In the genomic region with DNA sequence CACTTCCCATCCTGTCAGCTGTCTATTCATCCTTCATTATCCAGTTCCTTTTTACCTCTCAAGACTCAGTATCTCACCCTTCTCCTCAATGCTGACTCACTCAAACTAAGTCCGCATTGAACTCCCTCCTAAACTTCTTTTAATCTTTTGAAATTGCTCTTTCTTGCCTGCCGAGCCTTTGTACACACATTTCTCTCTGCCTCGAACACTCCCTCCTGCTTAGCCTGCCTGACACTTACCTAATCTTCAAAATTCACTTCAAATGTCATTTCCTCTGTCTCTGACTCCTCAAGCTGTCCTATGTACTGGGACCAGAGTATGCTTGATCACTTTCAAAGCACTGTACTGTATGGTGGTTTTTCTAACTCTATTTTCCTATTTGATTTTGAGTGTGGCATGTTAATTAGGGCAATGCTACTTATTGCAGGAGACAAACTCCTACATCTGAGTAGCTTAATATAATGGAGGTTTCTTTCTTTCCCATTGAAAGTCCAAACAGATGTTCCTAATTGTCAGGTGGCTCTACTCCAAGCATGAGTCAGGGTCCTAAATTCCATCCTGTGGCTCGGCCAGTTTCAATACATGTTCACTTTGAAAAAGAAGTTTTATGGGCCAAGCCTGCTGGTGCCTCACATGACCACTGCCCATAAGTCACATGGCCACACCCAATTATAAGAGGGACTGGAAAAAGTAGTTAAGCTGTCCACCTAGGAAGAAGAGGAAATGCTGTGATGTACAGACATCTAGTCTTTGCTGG, we compare ENCODE assay signal across 11 cellular contexts.
DNase-seq lines count a peak whose midpoint lies in the region; ATAC-seq and TF ChIP-seq lines count a peak whose summit lies in the region.
"Had no signal": no experiment of that assay in that cellular context is flagged by ENCODE, and none has a peak within 500 bp of the region (broad histone marks: within the 10 kb centered on the region; RNA-seq: fewer than 3 reads in every experiment).

No MANE protein-coding gene starts in this region.

- peak; percentile 68 to 79 for ATAC-seq in right cardiac atrium
- ATAC-seq in left lobe of liver, result no peak
- ATAC-seq in GM21737 (IDR thresholded peaks at IDR 0.05; ENCODE audit: unreplicated experiment), result no peak

- no peak overlapping the region for H3K4me3 Mint-ChIP-seq in CD4-positive, alpha-beta memory T cell
- H3K4me3 Mint-ChIP-seq: activated T-helper 1 cell treated with anti-CD3 and anti-CD28 coated beads, Interleukin-12 subunit alpha, Interleukin-12 subunit beta, Interleukin-2, Interleukin-4 antibody, amounts not matched to agents 30 ng/mL and 10 ng/mL and 1 ng/mL, durations not matched to agents 14 hours and 24 hours and 36 hours had no signal

- H3K4me1 ChIP-seq in GM23248 (ENCODE audit: insufficient read depth), result peaks cover 28% of the 10 kb centered on the region
- H3K4me1 ChIP-seq in right cardiac atrium (ENCODE audit: control insufficient read depth, insufficient read depth, low read length), result no peaks in the 10 kb centered on the region
- H3K4me1 ChIP-seq in stomach, result peaks cover 0 to 20% (median 7%) of the 10 kb centered on the region in 4 donors
- no peaks in the 10 kb centered on the region for H3K4me1 ChIP-seq in CD4-positive, alpha-beta memory T cell (ENCODE audit: insufficient read depth, low read length)

- peaks cover 5 to 10% of the 10 kb centered on the region in 2 donors for H3K27me3 Mint-ChIP-seq in CD4-positive, alpha-beta memory T cell

- H2AFZ ChIP-seq in GM23248, result peak overlapping the region; percentile 67

- no peaks in the 10 kb centered on the region for H3K27me3 ChIP-seq in GM23248 (replicated peaks; ENCODE audit: insufficient read depth)
- H3K27me3 ChIP-seq in right cardiac atrium (ENCODE audit: control insufficient read depth, insufficient read depth), result no peaks in the 10 kb centered on the region
- no peaks in the 10 kb centered on the region for H3K27me3 ChIP-seq in stomach
- no peaks in the 10 kb centered on the region for H3K27me3 ChIP-seq in CD4-positive, alpha-beta memory T cell (ENCODE audit: insufficient read depth, low read length)

- peak overlapping the region; percentile 80 for H3K4me2 ChIP-seq in GM23248 (ENCODE audit: unreplicated experiment)

- peak overlapping the region; percentile 92 for H3K27ac ChIP-seq in GM23248
- H3K27ac ChIP-seq in right cardiac atrium (ENCODE audit: low read length), result no peak overlapping the region
- H3K27ac ChIP-seq in stomach, result peak overlapping the region in 3 of 5 donors; percentile 17 to 60 (median 32)
- H3K27ac ChIP-seq in CD4-positive, alpha-beta memory T cell (ENCODE audit: low read depth, low read length), result no peak overlapping the region

- TF ChIP-seq POLR2A in stomach (IDR thresholded peaks at IDR 0.05), result no peak

- peak overlapping the region; percentile 71 for H3K9ac ChIP-seq in GM23248

- H3K36me3 ChIP-seq in GM23248 (ENCODE audit: low read depth), result no peaks in the 10 kb centered on the region
- no peaks in the 10 kb centered on the region for H3K36me3 ChIP-seq in stomach
- no peaks in the 10 kb centered on the region for H3K36me3 ChIP-seq in CD4-positive, alpha-beta memory T cell (ENCODE audit: insufficient read depth, low read length)

- 0 to 1% methylated on average over 4 of the region's 4 CpGs for WGBS in GM23248 (ENCODE audit: low coverage in 1 of 2, low lambda C conversion rate in 2 of 2, missing lambda C conversion rate in 2 of 2), 2 experiments
- 41% methylated on average over 4 of the region's 4 CpGs for WGBS in right cardiac atrium
- 31 to 41% (median 33%) methylated on average over 4 of the region's 4 CpGs for WGBS in stomach, 5 donors

- DNase-seq in GM23248 (peak; percentile 95), amniotic epithelial cell (ENCODE audit: low read depth) (peak; percentile 36), right cardiac atrium (peak in 1 of 3 donors; percentile 34), stomach (no peak), GM13976 (ENCODE audit: low spot score) (no peak), left lobe of liver (ENCODE audit: low spot score) (no peak)
- DNase-seq in CD4-positive, alpha-beta memory T cell, result no peak
- DNase-seq: MM.1S, SIG-M5 had no signal

- no peak overlapping the region for H3K27ac Mint-ChIP-seq in CD4-positive, alpha-beta memory T cell
- H3K27ac Mint-ChIP-seq: activated T-helper 1 cell treated with anti-CD3 and anti-CD28 coated beads, Interleukin-12 subunit alpha, Interleukin-12 subunit beta, Interleukin-2, Interleukin-4 antibody, amounts not matched to agents 30 ng/mL and 10 ng/mL and 1 ng/mL, durations not matched to agents 14 hours and 24 hours and 36 hours had no signal

- H4K20me1 ChIP-seq in GM23248 (ENCODE audit: insufficient read depth), result no peaks in the 10 kb centered on the region

- no peaks in the 10 kb centered on the region for H3K9me3 Mint-ChIP-seq in CD4-positive, alpha-beta memory T cell
- H3K9me3 Mint-ChIP-seq: activated T-helper 1 cell treated with anti-CD3 and anti-CD28 coated beads, Interleukin-12 subunit alpha, Interleukin-12 subunit beta, Interleukin-2, Interleukin-4 antibody, amounts not matched to agents 30 ng/mL and 10 ng/mL and 1 ng/mL, durations not matched to agents 14 hours and 24 hours and 36 hours had no signal

- TF ChIP-seq EP300 in stomach (IDR thresholded peaks at IDR 0.05), result no peak

- no peaks in the 10 kb centered on the region for H3K79me2 ChIP-seq in GM23248 (ENCODE audit: insufficient read depth)

- TF ChIP-seq CTCF in stomach (IDR thresholded peaks at IDR 0.05) (no peak), GM13976 (IDR thresholded peaks at IDR 0.05; ENCODE audit: borderline replicate concordance, control extremely low read depth, extremely low read depth, insufficient read depth, missing control alignments) (no peak)

- H3K9me2 ChIP-seq in GM23248 (ENCODE audit: insufficient read depth), result no peaks in the 10 kb centered on the region

- no peaks in the 10 kb centered on the region for H3K4me1 Mint-ChIP-seq in CD4-positive, alpha-beta memory T cell

- POLR2A ChIA-PET in CD4-positive, alpha-beta memory T cell (lab: Charles Lee; ENCODE audit: partially characterized antibody), result interaction anchor here (0.5 to 1.9 kb wide), 2 partner anchors 11 to 172 kb away, joined by 4 to 6 read pairs; no protein-coding TSS in a partner anchor

- in situ Hi-C loops in GM23248 (cut with MboI) (no loop called here), GM13976 (cut with MboI; ENCODE audit: low sequenced_read_pairs, unreplicated experiment) (no loop called here)

- peaks cover 31% of the 10 kb centered on the region for H3F3A ChIP-seq in GM23248 (ENCODE audit: insufficient read depth)

- intact Hi-C loops in right cardiac atrium (cut with DNase I), result loop anchor here in 2 of 4 donors (5.0 to 10.0 kb wide), 2 partner anchors 98 to 110 kb away; no protein-coding TSS in a partner anchor
- intact Hi-C loops in stomach (cut with DNase I; ENCODE audit: low total_unique reads), result no loop called here
- intact Hi-C loops in CD4-positive, alpha-beta memory T cell (cut with micrococcal nuclease), result no loop called here

- H3K4me3 ChIP-seq in GM23248 (peak overlapping the region; percentile 49), right cardiac atrium (ENCODE audit: low read length) (no peak overlapping the region), stomach (no peak overlapping the region)
- no peak overlapping the region for H3K4me3 ChIP-seq in CD4-positive, alpha-beta memory T cell (ENCODE audit: low read length in 2 of 2)

- no peaks in the 10 kb centered on the region for H3K36me3 Mint-ChIP-seq in CD4-positive, alpha-beta memory T cell

- CTCF ChIA-PET in CD4-positive, alpha-beta memory T cell (lab: Charles Lee; ENCODE audit: partially characterized antibody), result no interaction called here

- no peaks in the 10 kb centered on the region for H3K9me3 ChIP-seq in GM23248 (ENCODE audit: low read depth)
- no peaks in the 10 kb centered on the region for H3K9me3 ChIP-seq in right cardiac atrium (ENCODE audit: control insufficient read depth, low read length)
- H3K9me3 ChIP-seq in stomach, result no peaks in the 10 kb centered on the region
- no peaks in the 10 kb centered on the region for H3K9me3 ChIP-seq in CD4-positive, alpha-beta memory T cell (ENCODE audit: control insufficient read depth in 1 of 2, low read length in 2 of 2)

Comparison
In these comparisons a context has a peak if more than half of its experiments do, and no peak if none do; other contexts are left out.
1. DNase-seq: peak in GM23248 (single experiment) and amniotic epithelial cell (single experiment); none in stomach (single experiment), GM13976 (single experiment), CD4-positive, alpha-beta memory T cell (0 of 5) and left lobe of liver (single experiment).
2. H3K27ac ChIP-seq: peak in GM23248 (single experiment) and stomach (3 of 5); none in right cardiac atrium (single experiment) and CD4-positive, alpha-beta memory T cell (single experiment).
3. ATAC-seq: peak in right cardiac atrium (2 of 2); none in left lobe of liver (single experiment) and GM21737 (single experiment).